Comparison of ENCODE assay signal across 1 cellular context in genomic region chr1:6103854-6104530, GRCh38.
TF ChIP-seq lines count a peak whose summit lies in the region.

No MANE protein-coding gene starts in this region.

TF ChIP-seq in H1, 55 proteins besides CTCF, POLR2A, EP300 and RAD21 (continued from another document):
- no peak for TF ChIP-seq FOSL1 (IDR thresholded peaks at IDR 0.05; ENCODE audit: insufficient read depth, low read depth, low read length)
